ENCODE assay signal across 8 cellular contexts in the genomic region with DNA sequence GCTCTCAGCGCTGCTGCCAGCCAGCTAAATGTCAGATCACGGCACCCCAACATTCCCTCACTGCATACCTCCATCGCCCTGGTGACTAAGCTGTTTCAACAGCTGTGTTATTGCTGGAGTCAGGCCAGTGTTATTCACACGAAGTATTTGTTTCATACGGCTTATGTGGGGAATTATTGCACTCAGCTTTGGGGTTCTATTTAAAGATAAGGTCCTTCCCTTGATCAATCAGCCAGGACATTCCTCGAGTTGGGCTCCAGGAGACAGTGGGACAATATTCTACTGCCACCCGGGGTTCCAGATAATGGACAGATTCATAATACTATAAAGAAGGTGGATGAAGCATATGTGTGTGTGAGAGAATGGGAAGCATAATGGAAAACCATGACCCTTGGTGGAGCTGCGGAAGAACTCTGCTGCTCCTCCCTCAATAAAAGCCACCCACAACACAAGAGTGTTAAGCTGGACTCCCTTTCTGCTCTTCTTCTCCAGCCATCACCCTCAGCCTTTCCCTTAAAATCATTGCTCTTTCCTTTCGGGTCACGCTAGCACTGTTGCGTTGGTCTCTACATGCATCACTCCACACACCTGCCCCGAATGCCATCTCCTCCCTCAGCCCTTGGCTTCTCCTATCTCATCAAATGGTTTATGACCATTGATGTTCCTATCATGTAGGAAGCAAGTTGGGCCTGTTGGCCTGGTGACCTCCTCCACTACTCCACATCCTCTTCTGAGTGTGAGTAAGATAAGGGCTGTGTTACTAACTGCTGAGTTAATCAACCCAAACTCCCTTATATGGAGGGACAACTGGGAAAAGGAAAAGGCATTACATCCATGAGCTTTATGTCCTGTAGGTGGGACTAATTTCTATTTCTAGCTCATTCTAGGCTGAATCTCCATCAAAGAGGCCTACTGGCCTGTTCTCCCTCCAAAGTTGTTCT. TPM values are rescaled to one million over a fixed set of nuclear protein-coding genes. Genes with fewer than 3 reads are reported as not detected.
DNase-seq lines count a peak whose midpoint lies in the region; ATAC-seq and TF ChIP-seq lines count a peak whose summit lies in the region.

No MANE protein-coding gene starts in this region.

- peaks cover 4% of the 10 kb centered on the region in 2 donors for H3K27me3 Mint-ChIP-seq in T-cell

- ATAC-seq in GM18909 (IDR thresholded peaks at IDR 0.05; ENCODE audit: poor library complexity, unreplicated experiment) (no peak), T-cell (replicated peaks in 1 of 4) (no peak)

- H3K36me3 Mint-ChIP-seq in T-cell = no peaks in the 10 kb centered on the region

- H3K4me1 Mint-ChIP-seq in T-cell = no peaks in the 10 kb centered on the region

- H3K4me3 Mint-ChIP-seq in T-cell = no peak overlapping the region

- H3K9me3 Mint-ChIP-seq in T-cell = peaks cover 5 to 7% (median 7%) of the 10 kb centered on the region in 3 donors

- CTCF ChIA-PET in T-cell (lab: Charles Lee) = no interaction called here

- H3K4me3 ChIP-seq in fibroblast of mammary gland (ENCODE audit: control insufficient read depth, low read depth, low read length) (no peak overlapping the region), parathyroid adenoma (ENCODE audit: low read depth, low read length) (no peak overlapping the region)

- H3K9ac ChIP-seq in parathyroid adenoma = no peak overlapping the region

- no peak overlapping the region for H3K4me2 ChIP-seq in parathyroid adenoma (ENCODE audit: low read length)

- H3K36me3 ChIP-seq in parathyroid adenoma (ENCODE audit: control insufficient read depth, insufficient read depth, low read length) = no peaks in the 10 kb centered on the region

- peak overlapping the region; percentile 39 for H3K27ac ChIP-seq in parathyroid adenoma

- TF ChIP-seq CTCF in fibroblast of mammary gland (conservative IDR thresholded peaks at IDR 0.05; ENCODE audit: control insufficient read depth, insufficient read depth, low read depth, low read length) (peak; percentile 10), parathyroid adenoma (IDR thresholded peaks at IDR 0.05) (no peak), GM20000 (IDR thresholded peaks at IDR 0.05; ENCODE audit: extremely low read depth, missing control alignments) (no peak)

- no peaks in the 10 kb centered on the region for H3K27me3 ChIP-seq in parathyroid adenoma (ENCODE audit: control insufficient read depth, insufficient read depth, low read length)

- H3K4me1 ChIP-seq in parathyroid adenoma = no peaks in the 10 kb centered on the region

- H2AFZ ChIP-seq in parathyroid adenoma = no peak overlapping the region

- H3K27ac Mint-ChIP-seq in T-cell = no peak overlapping the region

- H3K9me3 ChIP-seq in parathyroid adenoma (ENCODE audit: control insufficient read depth, low read length) = no peaks in the 10 kb centered on the region

- DNase-seq in EH (ENCODE audit: low read depth) (peak; percentile 95), RPMI7951 (ENCODE audit: low read depth) (peak; percentile 96), fibroblast of mammary gland (ENCODE audit: low read depth) (peak; percentile 95), GM20000 (ENCODE audit: low spot score) (no peak), cortex of kidney (lab: John Stamatoyannopoulos, UW) (no peak), T-cell (no peak)

- POLR2A ChIA-PET in T-cell (lab: Charles Lee) = no interaction called here

- H3K79me2 ChIP-seq in parathyroid adenoma = no peaks in the 10 kb centered on the region

RNA-seq across cellular contexts. Expression of a gene that starts 57.9 kb away (rescaled TPM):
- 51.6 and 77.6 TPM in 2 replicates for total RNA-seq in RPMI7951 (2014; rRNA removed; shearing (Covaris generic))
- total RNA-seq in T-cell = 1 to 10 TPM in 2 of 5 donors, under 1 TPM in 1, not detected in 2; 0.53 to 1.9 (median 1.0) TPM

Comparison
In these comparisons a context has a peak if more than half of its experiments do, and no peak if none do; other contexts are left out.
1. DNase-seq: peak in EH (single experiment), RPMI7951 (single experiment) and fibroblast of mammary gland (single experiment); none in GM20000 (single experiment), cortex of kidney (single experiment) and T-cell (0 of 34).
2. RNA of a gene that starts 57.9 kb away (total RNA-seq): 51.6 to 77.6 TPM in RPMI7951; 0.53 to 1.9 TPM in T-cell; every median in the first group is over 10 times any median in the second.